Comparison of ENCODE assay signal across 16 cellular contexts in genomic region chr13:62246581-62246980, GRCh38.
DNase-seq lines count a peak whose midpoint lies in the region; ATAC-seq and TF ChIP-seq lines count a peak whose summit lies in the region.
"Had no signal": no experiment of that assay in that cellular context is flagged by ENCODE, and none has a peak within 500 bp of the region (broad histone marks: within the 10 kb centered on the region; RNA-seq: fewer than 3 reads in every experiment).

No MANE protein-coding gene starts in this region.

- H3K27ac Mint-ChIP-seq in Calu3 (ENCODE audit: unreplicated experiment): no peak overlapping the region
- H3K27ac Mint-ChIP-seq: CD4-positive, alpha-beta T cell; HFFc6 had no signal

- no peak overlapping the region for H3K4me3 ChIP-seq in SU-DHL-6 (ENCODE audit: insufficient read depth, low read length, poor library complexity, severe bottlenecking)
- no peak overlapping the region for H3K4me3 ChIP-seq in fibroblast of lung (replicated peaks in 1 of 4; ENCODE audit: control extremely low read depth in 1 of 4, insufficient read depth in 1 of 4, low read depth in 3 of 4, low read length in 4 of 4)
- H3K4me3 ChIP-seq in neuronal stem cell (ENCODE audit: low read length in 2 of 2): no peak overlapping the region
- no peak overlapping the region for H3K4me3 ChIP-seq in Peyer's patch
- H3K4me3 ChIP-seq: BLaER1 treated with 17β-estradiol and CSF1 and Interleukin-3, amounts not matched to agents 10 nM and 100 nM; GM12878 had no signal

- no peaks in the 10 kb centered on the region for H3F3A ChIP-seq in SU-DHL-6 (ENCODE audit: insufficient read depth)

- TF ChIP-seq POLR2A in Peyer's patch (IDR thresholded peaks at IDR 0.05): no peak

- intact Hi-C loops in Calu3 (cut with micrococcal nuclease; ENCODE audit: unreplicated experiment): no loop called here

- no peak overlapping the region for H4K8ac ChIP-seq in neuronal stem cell (ENCODE audit: low read depth, low read length)

- H3K9me3 Mint-ChIP-seq in Calu3 (ENCODE audit: low read depth, unreplicated experiment): no peaks in the 10 kb centered on the region

- H3K4me1 ChIP-seq in fibroblast of lung (ENCODE audit: control insufficient read depth, extremely low read depth, insufficient read depth, low read length) (no peaks in the 10 kb centered on the region), neuronal stem cell (ENCODE audit: control insufficient read depth in 2 of 2, insufficient read depth in 1 of 2, low read depth in 1 of 2, low read length in 2 of 2) (peaks cover 2 to 4% of the 10 kb centered on the region in 2 donors), Peyer's patch (no peaks in the 10 kb centered on the region)
- H3K4me1 ChIP-seq: BLaER1 treated with 17β-estradiol and CSF1 and Interleukin-3, amounts not matched to agents 10 nM and 100 nM had no signal

- no peak overlapping the region for H3K23ac ChIP-seq in neuronal stem cell (ENCODE audit: low read depth, low read length, poor library complexity)

- H2AK5ac ChIP-seq in neuronal stem cell (ENCODE audit: low read depth, low read length): no peak overlapping the region

- ATAC-seq in GM21390 (IDR thresholded peaks at IDR 0.05; ENCODE audit: unreplicated experiment): no peak
- ATAC-seq: GM12878, HepG2 had no signal

- BruUV-seq in Calu3 (replicated peaks; lab: Mats Ljungman, UMichigan): no TSS peak

- TF ChIP-seq CTCF in SU-DHL-6 (IDR thresholded peaks at IDR 0.05; ENCODE audit: insufficient read depth, low read length, poor library complexity, severe bottlenecking) (no peak), fibroblast of lung (conservative IDR thresholded peaks at IDR 0.05 in 1 of 2, IDR thresholded peaks at IDR 0.05 in 1 of 2; ENCODE audit: low read depth in 1 of 2, low read length in 2 of 2) (no peak), Peyer's patch (IDR thresholded peaks at IDR 0.05) (no peak), Calu3 (IDR thresholded peaks at IDR 0.05; ENCODE audit: unreplicated experiment) (no peak)

- H3K27me3 Mint-ChIP-seq in Calu3 (ENCODE audit: unreplicated experiment): no peaks in the 10 kb centered on the region
- H3K27me3 Mint-ChIP-seq: CD4-positive, alpha-beta T cell had no signal

- no peaks in the 10 kb centered on the region for H3K9me2 ChIP-seq in SU-DHL-6 (replicated peaks; ENCODE audit: insufficient read depth, low read length)

- no peaks in the 10 kb centered on the region for H3K4me1 Mint-ChIP-seq in Calu3 (ENCODE audit: low read depth, unreplicated experiment)

- no peak overlapping the region for H2BK5ac ChIP-seq in neuronal stem cell (ENCODE audit: low read length)

- no peak overlapping the region for H4K91ac ChIP-seq in neuronal stem cell (ENCODE audit: low read depth, low read length, poor library complexity)

- H3K27me3 ChIP-seq in SU-DHL-6 (ENCODE audit: low read length): no peaks in the 10 kb centered on the region
- H3K27me3 ChIP-seq in fibroblast of lung (ENCODE audit: control insufficient read depth, insufficient read depth, low read length): no peaks in the 10 kb centered on the region
- H3K27me3 ChIP-seq in neuronal stem cell (ENCODE audit: control insufficient read depth in 3 of 3, insufficient read depth in 3 of 3, low read depth in 1 of 3, low read length in 3 of 3): no peaks in the 10 kb centered on the region
- no peaks in the 10 kb centered on the region for H3K27me3 ChIP-seq in Peyer's patch
- H3K27me3 ChIP-seq: BLaER1 treated with 17β-estradiol and CSF1 and Interleukin-3, amounts not matched to agents 10 nM and 100 nM had no signal

- H3K27ac ChIP-seq in SU-DHL-6 (ENCODE audit: low read depth, low read length) (no peak overlapping the region), fibroblast of lung (ENCODE audit: insufficient read depth, low read length) (no peak overlapping the region), neuronal stem cell (replicated peaks; ENCODE audit: low read length) (peak overlapping the region; percentile 31), Peyer's patch (no peak overlapping the region)
- H3K27ac ChIP-seq: BLaER1 treated with 17β-estradiol and CSF1 and Interleukin-3, amounts not matched to agents 10 nM and 100 nM had no signal

- H2AFZ ChIP-seq in SU-DHL-6 (ENCODE audit: low read depth, low read length, severe bottlenecking): peak overlapping the region; percentile 5
- no peak overlapping the region for H2AFZ ChIP-seq in fibroblast of lung (ENCODE audit: low read length)
- H2AFZ ChIP-seq in neuronal stem cell (ENCODE audit: low read length): no peak overlapping the region

- H3K79me2 ChIP-seq in SU-DHL-6 (ENCODE audit: insufficient read depth, low read length) (no peaks in the 10 kb centered on the region), fibroblast of lung (ENCODE audit: control insufficient read depth, insufficient read depth, low read length) (no peaks in the 10 kb centered on the region)

- H3K79me1 ChIP-seq in neuronal stem cell (ENCODE audit: low read depth, low read length): no peaks in the 10 kb centered on the region

- no peak overlapping the region for H3K18ac ChIP-seq in neuronal stem cell (ENCODE audit: low read length)

- H3K36me3 ChIP-seq in SU-DHL-6 (ENCODE audit: low read length) (no peaks in the 10 kb centered on the region), fibroblast of lung (ENCODE audit: control insufficient read depth, insufficient read depth, low read length) (no peaks in the 10 kb centered on the region), neuronal stem cell (replicated peaks in 1 of 2; ENCODE audit: control insufficient read depth in 2 of 2, insufficient read depth in 2 of 2, low read length in 2 of 2) (no peaks in the 10 kb centered on the region), Peyer's patch (no peaks in the 10 kb centered on the region)
- H3K36me3 ChIP-seq: BLaER1 treated with 17β-estradiol and CSF1 and Interleukin-3, amounts not matched to agents 10 nM and 100 nM had no signal

- H3K9me3 ChIP-seq in SU-DHL-6 (ENCODE audit: insufficient read depth, low read length) (no peaks in the 10 kb centered on the region), fibroblast of lung (ENCODE audit: control insufficient read depth, insufficient read depth, low read depth, low read length) (no peaks in the 10 kb centered on the region), neuronal stem cell (replicated peaks in 1 of 2; ENCODE audit: control insufficient read depth in 2 of 2, insufficient read depth in 1 of 2, low read depth in 1 of 2, low read length in 2 of 2) (no peaks in the 10 kb centered on the region), Peyer's patch (no peaks in the 10 kb centered on the region)

- H3K4ac ChIP-seq in neuronal stem cell (ENCODE audit: low read length): no peak overlapping the region

- no peak overlapping the region for H3K4me2 ChIP-seq in SU-DHL-6 (ENCODE audit: low read depth, low read length, poor library complexity, severe bottlenecking)
- H3K4me2 ChIP-seq in fibroblast of lung (ENCODE audit: extremely low read depth, insufficient read depth, low read length): no peak overlapping the region
- H3K4me2 ChIP-seq in neuronal stem cell (ENCODE audit: insufficient read depth, low read length, poor library complexity, severe bottlenecking): no peak overlapping the region
- H3K4me2 ChIP-seq: BLaER1 treated with 17β-estradiol and CSF1 and Interleukin-3, amounts not matched to agents 10 nM and 100 nM had no signal

- no peak overlapping the region for H2BK15ac ChIP-seq in neuronal stem cell (ENCODE audit: low read length)

- H4K20me1 ChIP-seq in SU-DHL-6 (ENCODE audit: low read depth, low read length) (no peaks in the 10 kb centered on the region), fibroblast of lung (ENCODE audit: control insufficient read depth, extremely low read depth, insufficient read depth, low read length) (no peaks in the 10 kb centered on the region)
- H4K20me1 ChIP-seq: BLaER1 treated with 17β-estradiol and CSF1 and Interleukin-3, amounts not matched to agents 10 nM and 100 nM had no signal

- no peak overlapping the region for H3K4me3 Mint-ChIP-seq in Calu3 (ENCODE audit: low read depth, unreplicated experiment)
- H3K4me3 Mint-ChIP-seq: CD4-positive, alpha-beta T cell; HFFc6 had no signal

- no peaks in the 10 kb centered on the region for H3K36me3 Mint-ChIP-seq in Calu3 (ENCODE audit: insufficient read depth, unreplicated experiment)

- H2BK120ac ChIP-seq in neuronal stem cell (ENCODE audit: low read depth, low read length): no peak overlapping the region

- CTCF ChIA-PET in Calu3 (lab: Charles Lee): no interaction called here

- H2BK12ac ChIP-seq in neuronal stem cell (ENCODE audit: low read length): no peak overlapping the region

- WGBS in neuronal stem cell (ENCODE audit: extremely low coverage in 2 of 2, insufficient read length in 2 of 2, insufficient replicate concordance in 1 of 2), 2 donors: no CpG with 5 or more reads among the region's 1 CpG

- H3K9ac ChIP-seq in SU-DHL-6 (ENCODE audit: low read length) (no peak overlapping the region), fibroblast of lung (ENCODE audit: insufficient read depth, low read length) (no peak overlapping the region), neuronal stem cell (ENCODE audit: low read depth, low read length, poor library complexity) (no peak overlapping the region)
- H3K9ac ChIP-seq: BLaER1 treated with 17β-estradiol and CSF1 and Interleukin-3, amounts not matched to agents 10 nM and 100 nM had no signal

- peak; percentile 62 for DNase-seq in astrocyte of the hippocampus (ENCODE audit: low read depth, low spot score)
- DNase-seq in fibroblast of lung (ENCODE audit: low read depth in 2 of 2): peak; percentile 15 to 29
- no peak for DNase-seq in neuronal stem cell (ENCODE audit: low spot score)
- DNase-seq in Peyer's patch: no peak
- no peak for DNase-seq in Calu3
- DNase-seq in hepatic stellate cell (ENCODE audit: low spot score): no peak
- DNase-seq: ACHN; CD4-positive, alpha-beta T cell; DMS79; HCEC 1CT; HFFc6 had no signal

- no peak overlapping the region for H3K14ac ChIP-seq in neuronal stem cell (ENCODE audit: low read length)

Comparison
In these comparisons a context has a peak if more than half of its experiments do, and no peak if none do; other contexts are left out.
1. DNase-seq: peak in astrocyte of the hippocampus (single experiment) and fibroblast of lung (2 of 2); none in neuronal stem cell (single experiment), Peyer's patch (0 of 3), Calu3 (single experiment) and hepatic stellate cell (single experiment).